ENCODE assay signal across 30 cellular contexts in the genomic region with DNA sequence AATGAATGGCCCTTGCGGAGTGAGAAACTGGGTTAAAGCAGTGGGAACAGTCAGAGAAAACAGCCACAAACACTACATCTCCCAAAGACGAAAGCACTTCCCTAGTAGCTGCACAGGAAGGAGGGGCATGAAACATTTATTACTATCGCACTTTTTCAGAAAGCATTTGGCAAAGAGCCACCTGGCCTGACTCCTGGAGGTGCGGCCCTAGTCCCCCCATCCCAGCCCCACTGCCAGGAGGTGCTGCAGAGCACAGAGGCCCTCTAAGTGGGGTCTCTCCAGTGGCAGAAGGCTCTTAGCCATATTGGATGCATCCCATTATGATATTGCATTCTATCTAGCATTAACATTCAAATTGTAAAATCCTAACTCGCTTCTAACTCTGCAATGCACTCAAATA. TPM values are rescaled to one million over a fixed set of nuclear protein-coding genes. Genes with fewer than 3 reads are reported as not detected.
"Had no signal": no experiment of that assay in that cellular context is flagged by ENCODE, and none has a peak within 500 bp of the region (broad histone marks: within the 10 kb centered on the region; RNA-seq: fewer than 3 reads in every experiment).

No MANE protein-coding gene starts in this region.

- ATAC-seq: activated CD4-positive, alpha-beta T cell treated with anti-CD3 and anti-CD28 coated beads for 36 hours; activated T-helper 17 cell treated with anti-CD3 and anti-CD28 coated beads, Interleukin-2, amount 50 U/mL, for 72 hours; PC-3; T-cell had no signal

- H3K9me3 Mint-ChIP-seq: activated CD4-positive, alpha-beta memory T cell treated with anti-CD3 and anti-CD28 coated beads, Interleukin-2, amount 10 ng/mL, durations not matched to agents 7 days and 5 days; activated naive CD4-positive, alpha-beta T cell treated with anti-CD3 and anti-CD28 coated beads, Interleukin-2, amount 10 ng/mL, durations not matched to agents 7 days and 5 days; activated naive CD8-positive, alpha-beta T cell treated with anti-CD3 and anti-CD28 coated beads for 36 hours; activated T-helper 17 cell treated with anti-CD3 and anti-CD28 coated beads, Interleukin-2, amount 50 U/mL, for 72 hours; T-cell had no signal

- H3K27ac ChIP-seq: brain microvascular endothelial cell, cardiac muscle cell, SK-N-MC, WERI-Rb-1 had no signal

- H3K4me1 Mint-ChIP-seq: activated CD4-positive, alpha-beta memory T cell treated with anti-CD3 and anti-CD28 coated beads, Interleukin-2, amount 10 ng/mL, durations not matched to agents 7 days and 5 days; activated naive CD4-positive, alpha-beta T cell treated with anti-CD3 and anti-CD28 coated beads, Interleukin-2, amount 10 ng/mL, durations not matched to agents 7 days and 5 days; activated T-helper 17 cell treated with anti-CD3 and anti-CD28 coated beads, Interleukin-2, amount 50 U/mL, for 72 hours had no signal

- H3K4me3 Mint-ChIP-seq: activated CD4-positive, alpha-beta memory T cell treated with anti-CD3 and anti-CD28 coated beads, Interleukin-2, amount 10 ng/mL, durations not matched to agents 7 days and 5 days; activated CD4-positive, alpha-beta T cell treated with anti-CD3 and anti-CD28 coated beads for 36 hours; activated naive CD4-positive, alpha-beta T cell treated with anti-CD3 and anti-CD28 coated beads, Interleukin-2, amount 10 ng/mL, durations not matched to agents 7 days and 5 days; activated naive CD8-positive, alpha-beta T cell treated with anti-CD3 and anti-CD28 coated beads for 36 hours; activated T-helper 17 cell treated with anti-CD3 and anti-CD28 coated beads, Interleukin-2, amount 50 U/mL, for 72 hours; T-cell had no signal

- H3K36me3 ChIP-seq: brain microvascular endothelial cell, cardiac muscle cell, WERI-Rb-1 had no signal

- H3K27ac Mint-ChIP-seq: activated CD4-positive, alpha-beta memory T cell treated with anti-CD3 and anti-CD28 coated beads, Interleukin-2, amount 10 ng/mL, durations not matched to agents 7 days and 5 days; activated CD4-positive, alpha-beta T cell treated with anti-CD3 and anti-CD28 coated beads for 36 hours; activated naive CD4-positive, alpha-beta T cell treated with anti-CD3 and anti-CD28 coated beads, Interleukin-2, amount 10 ng/mL, durations not matched to agents 7 days and 5 days; activated naive CD8-positive, alpha-beta T cell treated with anti-CD3 and anti-CD28 coated beads for 36 hours; activated T-helper 17 cell treated with anti-CD3 and anti-CD28 coated beads, Interleukin-2, amount 50 U/mL, for 72 hours; T-cell had no signal

- H3K27me3 ChIP-seq: brain microvascular endothelial cell, cardiac muscle cell had no signal

- H3K4me3 ChIP-seq: cardiac muscle cell, SK-N-MC had no signal

- H3K36me3 Mint-ChIP-seq: activated naive CD4-positive, alpha-beta T cell treated with anti-CD3 and anti-CD28 coated beads, Interleukin-2, amount 10 ng/mL, durations not matched to agents 7 days and 5 days; activated naive CD8-positive, alpha-beta T cell treated with anti-CD3 and anti-CD28 coated beads for 36 hours had no signal

- DNase-seq: activated CD4-positive, alpha-beta memory T cell treated with anti-CD3 and anti-CD28 coated beads, Interleukin-2, amount 10 ng/mL, durations not matched to agents 7 days and 5 days; activated CD4-positive, alpha-beta T cell treated with anti-CD3 and anti-CD28 coated beads for 36 hours; activated CD4-positive, alpha-beta T cell treated with anti-CD3 and anti-CD28 coated beads, Interleukin-2, amount 50 U/mL, for 1 hour; activated gamma-delta T cell; activated naive CD4-positive, alpha-beta T cell treated with anti-CD3 and anti-CD28 coated beads, Interleukin-2, amount 10 ng/mL, durations not matched to agents 7 days and 5 days; activated naive CD8-positive, alpha-beta T cell treated with anti-CD3 and anti-CD28 coated beads for 36 hours; activated T-cell treated with anti-CD3 and anti-CD28 coated beads for 4 hours; activated T-cell treated with anti-CD3 and anti-CD28 coated beads, Interleukin-2, amount 50 U/mL, for 48 hours; brain microvascular endothelial cell; cerebellar nuclear complex; KBM-7; NCI-H1048; NCI-H146; NCI-H187 treated with DMSO at 0.1 percent for 48 hours; NCI-H2081 treated with DMSO at 0.1 percent for 48 hours; NCI-H345; NCI-H510A; NCI-H69; PC-3; SIG-M5; T-cell; T-helper 2 cell; T1000; WERI-Rb-1 had no signal

- H3K27me3 Mint-ChIP-seq: activated naive CD8-positive, alpha-beta T cell treated with anti-CD3 and anti-CD28 coated beads for 36 hours had no signal

RNA-seq across cellular contexts. Expression of a gene that starts 59.4 kb away (rescaled TPM):
- total RNA-seq: activated CD4-positive, alpha-beta memory T cell treated with anti-CD3 and anti-CD28 coated beads, Interleukin-2, amount 10 ng/mL, durations not matched to agents 7 days and 5 days; activated CD4-positive, alpha-beta T cell treated with anti-CD3 and anti-CD28 coated beads for 36 hours; activated CD8-positive, alpha-beta memory T cell treated with anti-CD3 and anti-CD28 coated beads for 36 hours; activated naive CD8-positive, alpha-beta T cell treated with anti-CD3 and anti-CD28 coated beads for 36 hours; activated T-helper 17 cell treated with anti-CD3 and anti-CD28 coated beads, Interleukin-2, amount 50 U/mL, for 72 hours; LHCN-M2; M059J; PC-3 had no signal
